In the genomic region with DNA sequence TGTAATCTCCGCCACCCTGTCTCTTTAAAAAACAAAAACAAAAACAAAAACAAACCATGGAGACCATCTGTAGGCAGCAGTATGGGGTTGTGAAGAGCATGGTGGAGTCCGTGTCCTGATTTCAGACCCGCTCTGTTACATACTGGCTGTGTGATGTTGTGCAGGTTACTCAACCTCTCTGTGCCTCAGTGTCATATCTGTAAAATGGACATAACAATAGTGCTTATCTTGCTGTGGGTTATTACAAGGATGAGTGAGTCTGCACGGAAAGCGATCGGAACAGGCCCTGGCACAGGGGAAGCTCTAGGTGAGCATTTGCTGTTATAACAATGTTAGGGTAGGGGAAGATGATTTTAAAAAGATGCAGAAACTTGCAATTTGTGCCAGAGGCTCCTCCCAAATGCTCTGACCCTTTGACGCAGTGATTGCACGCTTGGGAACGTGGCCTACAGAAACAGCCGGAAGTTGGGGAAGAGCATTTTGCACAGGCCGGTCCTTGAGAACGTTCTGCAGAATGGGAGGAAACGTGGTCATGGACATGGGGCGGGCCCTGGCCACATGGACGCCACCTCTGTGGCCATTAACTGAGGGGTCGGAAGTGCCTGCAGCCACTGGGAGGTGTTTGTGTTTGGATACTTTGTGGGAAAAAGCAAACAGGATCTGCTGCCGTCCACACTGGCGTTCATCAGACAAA, we compare ENCODE assay signal across 1 cellular context.
A peak's percentile ranks its signal among the peaks of the same experiment; 100 is the strongest.
TF ChIP-seq lines count a peak whose summit lies in the region.

No MANE protein-coding gene starts in this region.

TF ChIP-seq in H1, 55 proteins besides CTCF, POLR2A, EP300 and RAD21:
- no peak; a peak in 1 of 4 replicates for TF ChIP-seq HDAC2 (IDR thresholded peaks at IDR 0.05; ENCODE audit: borderline replicate concordance in 1 of 2, low read depth in 2 of 2, low read length in 2 of 2)
- TF ChIP-seq KDM1A (IDR thresholded peaks at IDR 0.05; ENCODE audit: borderline replicate concordance, low read length) = peak; percentile 59; the same call in 1 of the 2 replicates
- no peak for TF ChIP-seq EGR1 (IDR thresholded peaks at IDR 0.05; ENCODE audit: borderline replicate concordance, low read depth, low read length)
- TF ChIP-seq POLR2AphosphoS5 (IDR thresholded peaks at IDR 0.05; ENCODE audit: low read depth, low read length) = no peak
- no peak for TF ChIP-seq TEAD4 (IDR thresholded peaks at IDR 0.05; ENCODE audit: low read depth, low read length)
- TF ChIP-seq CHD1 (IDR thresholded peaks at IDR 0.05; ENCODE audit: low read depth, low read length) = no peak
- TF ChIP-seq HDAC6 (IDR thresholded peaks at IDR 0.05; ENCODE audit: low read depth, low read length) = no peak
TF ChIP-seq in H1: peak in this region for 1.
